ENCODE assay signal across 10 cellular contexts in the genomic region with DNA sequence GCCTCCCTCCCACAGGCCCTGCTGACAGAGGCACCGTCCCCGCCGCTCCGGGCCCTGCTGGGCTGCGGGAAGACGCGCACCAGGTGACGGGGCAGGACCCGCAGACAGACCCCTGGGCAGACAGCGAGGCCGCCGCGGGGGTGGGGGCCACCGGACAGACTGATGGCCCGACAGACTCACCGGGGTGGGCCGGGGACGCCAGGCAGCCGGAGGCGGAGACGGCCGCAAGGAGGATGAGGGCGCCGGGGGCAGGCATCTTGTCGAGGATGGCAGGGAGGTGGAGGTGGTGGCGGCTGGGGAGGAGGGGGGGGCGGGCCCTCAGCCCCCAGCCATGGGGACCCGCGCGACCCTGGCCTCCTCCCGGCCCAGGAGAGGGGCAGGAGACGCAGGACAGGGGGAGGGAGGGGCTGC. TPM values are rescaled to one million over a fixed set of nuclear protein-coding genes. Genes with fewer than 3 reads are reported as not detected.
DNase-seq lines count a peak whose midpoint lies in the region; ATAC-seq and TF ChIP-seq lines count a peak whose summit lies in the region.
"Had no signal": no experiment of that assay in that cellular context is flagged by ENCODE, and none has a peak within 500 bp of the region (broad histone marks: within the 10 kb centered on the region; RNA-seq: fewer than 3 reads in every experiment).

No MANE protein-coding gene starts in this region.

- H3K9ac ChIP-seq in ES-I3 (ENCODE audit: low read depth, low read length): peak overlapping the region; percentile 22; the same call in 1 of the 2 replicates

- no peak for ATAC-seq in HG03457 (IDR thresholded peaks at IDR 0.05; ENCODE audit: unreplicated experiment)

- H3K4me1 ChIP-seq in ES-I3 (ENCODE audit: insufficient read depth, low read length) (peaks cover 4% of the 10 kb centered on the region; the same call in 1 of the 2 replicates), Peyer's patch (peaks cover 0 to 25% (median 7%) of the 10 kb centered on the region in 4 donors)

- H3K27me3 ChIP-seq in Peyer's patch: peaks cover 0 to 9% of the 10 kb centered on the region in 2 donors

- DNase-seq in Peyer's patch (no peak), retinal pigment epithelial cell (ENCODE audit: low read depth) (no peak), SHP77 (lab: John Stamatoyannopoulos, UW) (no peak), NOMO-1 treated with DMSO at 0.1 percent for 48 hours (lab: John Stamatoyannopoulos, UW; ENCODE audit: unreplicated experiment) (no peak), NOMO-1 (lab: John Stamatoyannopoulos, UW; ENCODE audit: unreplicated experiment in 2 of 2) (no peak)

- TF ChIP-seq CTCF in Peyer's patch (IDR thresholded peaks at IDR 0.05): no peak
- no peak for TF ChIP-seq CTCF in retinal pigment epithelial cell (conservative IDR thresholded peaks at IDR 0.05; ENCODE audit: low read depth, low read length)

- TF ChIP-seq POLR2A in Peyer's patch (IDR thresholded peaks at IDR 0.05): no peak

- H3K4me3 ChIP-seq in Peyer's patch: peak overlapping the region; percentile 0 to 42 (median 35)
- peak overlapping the region; percentile 37 for H3K4me3 ChIP-seq in retinal pigment epithelial cell (ENCODE audit: low read length)

- H3K36me3 ChIP-seq in ES-I3 (ENCODE audit: insufficient read depth, low read length): no peaks in the 10 kb centered on the region
- no peaks in the 10 kb centered on the region for H3K36me3 ChIP-seq in Peyer's patch

- H3K27ac ChIP-seq in Peyer's patch (peak overlapping the region in 1 of 4 donors; percentile 64), cingulate gyrus (ENCODE audit: low read depth, low read length) (peak overlapping the region; percentile 65)

- H3K9me3 ChIP-seq in ES-I3 (ENCODE audit: control insufficient read depth, insufficient read depth, low read length) (no peaks in the 10 kb centered on the region), Peyer's patch (no peaks in the 10 kb centered on the region)

RNA-seq across cellular contexts. Expression of gene LMTK3, which starts 0.3 kb away (rescaled TPM):
- 10 to 100 TPM in 2 of 4 donors, 1 to 10 TPM in 2; 8.2 to 17.6 (median 12.8) TPM for total RNA-seq in Peyer's patch
- total RNA-seq: lung microvascular endothelial cell, subcutaneous adipose tissue had no signal

RNA-seq across cellular contexts. Expression of gene SULT2B1, which starts 40.6 kb away (rescaled TPM):
- total RNA-seq in Peyer's patch: 10 to 100 TPM in 1 of 4 donors, 1 to 10 TPM in 3; 2.5 to 14.6 (median 5.9) TPM
- total RNA-seq: lung microvascular endothelial cell, subcutaneous adipose tissue had no signal

RNA-seq across cellular contexts. Expression of gene CYTH2, which starts 42.2 kb away (rescaled TPM):
- total RNA-seq in Peyer's patch: 100 to 1,000 TPM in 1 of 4 donors, 10 to 100 TPM in 3; 64.5 to 160 (median 76.9) TPM

RNA-seq across cellular contexts. Expression of gene KCNJ14, which starts 56.0 kb away (rescaled TPM):
- total RNA-seq in Peyer's patch: 1 to 10 TPM in 3 of 4 donors, under 1 TPM in 1; 0.88 to 2.0 (median 1.8) TPM
